Comparison of ENCODE assay signal across 8 cellular contexts in the genomic region with DNA sequence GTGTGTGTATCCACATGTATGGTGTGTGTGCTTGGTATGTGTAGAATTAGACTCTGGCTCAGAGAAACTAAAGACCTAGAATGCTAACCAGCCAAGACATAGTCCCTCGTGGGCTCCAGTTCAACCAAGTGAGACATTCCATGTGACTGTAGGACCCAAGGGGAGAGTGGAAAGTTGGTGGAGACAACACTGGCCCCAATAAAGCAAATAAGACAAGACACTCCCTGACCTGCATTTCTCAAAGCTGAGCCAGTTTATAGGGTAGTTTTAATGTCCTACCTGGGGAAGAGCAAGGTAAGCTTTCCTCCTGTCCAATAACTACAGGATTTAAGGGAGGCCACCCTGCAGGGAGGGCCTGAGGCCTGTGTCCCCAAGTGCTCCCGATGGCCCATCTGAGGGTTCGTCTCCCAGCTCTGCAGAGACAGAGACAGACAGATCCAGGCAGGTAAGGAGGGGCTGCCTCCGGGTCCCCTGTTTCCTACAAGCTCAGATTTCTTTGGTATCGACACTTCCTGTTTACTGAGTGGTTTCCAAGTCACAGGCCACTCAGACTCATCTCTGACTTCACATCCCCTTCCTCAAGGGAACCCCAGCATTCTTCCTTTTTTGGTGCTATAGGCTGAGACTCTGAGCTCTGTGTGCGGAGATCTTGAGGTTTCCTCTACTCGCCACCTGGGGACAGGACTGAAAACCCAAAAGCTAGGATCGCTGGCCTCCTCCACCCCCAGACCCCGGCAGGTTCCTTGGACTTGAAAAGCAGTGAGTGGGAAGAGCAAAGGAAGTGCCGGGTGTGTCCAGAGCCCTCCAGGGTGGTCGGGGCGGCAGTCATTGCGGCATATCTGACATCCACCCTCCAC. TPM values are rescaled to one million over a fixed set of nuclear protein-coding genes. Genes with fewer than 3 reads are reported as not detected.
DNase-seq lines count a peak whose midpoint lies in the region; ATAC-seq and TF ChIP-seq lines count a peak whose summit lies in the region.

No MANE protein-coding gene starts in this region.

- H3K9me3 Mint-ChIP-seq in chondrocyte (ENCODE audit: low read depth) = no peaks in the 10 kb centered on the region
- H3K9me3 Mint-ChIP-seq in naive thymus-derived CD4-positive, alpha-beta T cell = peaks cover 0 to 2% (median 0%) of the 10 kb centered on the region in 11 donors
- no peaks in the 10 kb centered on the region for H3K9me3 Mint-ChIP-seq in MCF 10A (ENCODE audit: unreplicated experiment)

- BruUV-seq in OCI-LY7 (replicated peaks; lab: Mats Ljungman, UMichigan) (no TSS peak), MCF 10A (replicated peaks; lab: Mats Ljungman, UMichigan) (no TSS peak), A673 (replicated peaks; lab: Mats Ljungman, UMichigan) (no TSS peak)

- H3K9me3 ChIP-seq in OCI-LY7 (ENCODE audit: low read length) (no peaks in the 10 kb centered on the region), A673 (ENCODE audit: low read depth, low read length, poor library complexity, severe bottlenecking) (no peaks in the 10 kb centered on the region)
- H3K9me3 ChIP-seq in naive thymus-derived CD4-positive, alpha-beta T cell (ENCODE audit: control insufficient read depth in 2 of 3, low read length in 3 of 3) = no peaks in the 10 kb centered on the region

- CTCF ChIA-PET in OCI-LY7 (lab: Charles Lee; ENCODE audit: unreplicated experiment) = no interaction called here
- CTCF ChIA-PET in naive thymus-derived CD4-positive, alpha-beta T cell (lab: Charles Lee) = interaction anchor here (0.7 to 1.5 kb wide), 11 partner anchors 11 to 302 kb away, joined by 3 to 9 read pairs (median 3); no protein-coding TSS in a partner anchor
- CTCF ChIA-PET in MCF 10A (lab: Yijun Ruan, JAX) = no interaction called here
- CTCF ChIA-PET in A673 (lab: Charles Lee) = no interaction called here

- no peak for TF ChIP-seq CTCF in OCI-LY7 (conservative IDR thresholded peaks at IDR 0.05; ENCODE audit: low read length)
- no peak for TF ChIP-seq CTCF in chondrocyte (IDR thresholded peaks at IDR 0.05)
- no peak for TF ChIP-seq CTCF in MCF 10A (IDR thresholded peaks at IDR 0.05; ENCODE audit: unreplicated experiment)
- TF ChIP-seq CTCF in A673 (conservative IDR thresholded peaks at IDR 0.05; ENCODE audit: low read depth, low read length) = no peak

- peaks cover 70% of the 10 kb centered on the region for H3K4me1 ChIP-seq in OCI-LY7 (ENCODE audit: insufficient read depth, low read length, poor library complexity, severe bottlenecking)
- H3K4me1 ChIP-seq in naive thymus-derived CD4-positive, alpha-beta T cell (ENCODE audit: control insufficient read depth in 2 of 2, insufficient read depth in 2 of 2, low read length in 2 of 2) = peaks cover 68 to 69% of the 10 kb centered on the region in 2 donors
- no peaks in the 10 kb centered on the region for H3K4me1 ChIP-seq in A673 (ENCODE audit: insufficient read depth, low read length, poor library complexity, severe bottlenecking)

- ATAC-seq in GM18858 (IDR thresholded peaks at IDR 0.05; ENCODE audit: unreplicated experiment) = peak; percentile 45
- peak; percentile 42 for ATAC-seq in HG02840 (IDR thresholded peaks at IDR 0.05; ENCODE audit: low FRiP score, unreplicated experiment)
- peak; percentile 80 for ATAC-seq in naive thymus-derived CD4-positive, alpha-beta T cell

- H3K27ac Mint-ChIP-seq in chondrocyte (ENCODE audit: unreplicated experiment) = peak overlapping the region; percentile 36
- H3K27ac Mint-ChIP-seq in naive thymus-derived CD4-positive, alpha-beta T cell = peak overlapping the region; percentile 97 to 100 (median 99)
- no peak overlapping the region for H3K27ac Mint-ChIP-seq in MCF 10A (ENCODE audit: low read depth, unreplicated experiment)

- H3K36me3 ChIP-seq in OCI-LY7 (ENCODE audit: insufficient read depth, low read length) (peaks cover 47% of the 10 kb centered on the region), A673 (ENCODE audit: insufficient read depth, low read length, poor library complexity, severe bottlenecking) (no peaks in the 10 kb centered on the region)
- H3K36me3 ChIP-seq in naive thymus-derived CD4-positive, alpha-beta T cell (ENCODE audit: control insufficient read depth in 2 of 3, insufficient read depth in 3 of 3, low read length in 3 of 3) = no peaks in the 10 kb centered on the region

- peak overlapping the region; percentile 23; the same call in 1 of the 2 replicates for H2AFZ ChIP-seq in OCI-LY7 (ENCODE audit: low read length)

- POLR2A ChIA-PET in OCI-LY7 (lab: Charles Lee) = interaction anchor here (0.5 to 1.7 kb wide), 11 partner anchors 14 to 982 kb away, joined by 3 to 6 read pairs (median 4); a partner anchor contains a TSS
- POLR2A ChIA-PET in naive thymus-derived CD4-positive, alpha-beta T cell (lab: Charles Lee) = interaction anchor here (0.6 to 2.9 kb wide), 15 partner anchors 10 to 779 kb away, joined by 3 to 10 read pairs (median 4); a partner anchor contains a TSS
- POLR2A ChIA-PET in MCF 10A (lab: Yijun Ruan, JAX) = no interaction called here
- POLR2A ChIA-PET in A673 (lab: Charles Lee; ENCODE audit: low non-redundant PET) = no interaction called here

- no peaks in the 10 kb centered on the region; the same call in 1 of the 2 replicates for H4K20me1 ChIP-seq in OCI-LY7 (ENCODE audit: insufficient read depth, low read length)

- H3K4me2 ChIP-seq in OCI-LY7 (ENCODE audit: low read length) = peak overlapping the region; percentile 97

- DNase-seq in OCI-LY7 (ENCODE audit: low spot score) = peak; percentile 80
- DNase-seq in chondrocyte (ENCODE audit: low spot score) = peak; percentile 61
- DNase-seq in naive thymus-derived CD4-positive, alpha-beta T cell = peak; percentile 40 to 91 (median 88)
- DNase-seq in MCF 10A (ENCODE audit: unreplicated experiment) = no peak
- DNase-seq in A673 (ENCODE audit: low spot score) = no peak
- DNase-seq in RKO (ENCODE audit: low spot score) = no peak

- H3K9me2 ChIP-seq in OCI-LY7 (ENCODE audit: insufficient read depth, low read length) = no peaks in the 10 kb centered on the region

- H3K4me3 ChIP-seq in OCI-LY7 (ENCODE audit: low read depth, low read length, poor library complexity, severe bottlenecking) = peak overlapping the region; percentile 75
- H3K4me3 ChIP-seq in naive thymus-derived CD4-positive, alpha-beta T cell (ENCODE audit: low read length) = peak overlapping the region; percentile 86
- H3K4me3 ChIP-seq in A673 (ENCODE audit: low read depth, low read length, poor library complexity, severe bottlenecking) = no peak overlapping the region

- peaks cover 37% of the 10 kb centered on the region; the same call in 1 of the 2 replicates for H3K79me2 ChIP-seq in OCI-LY7 (ENCODE audit: insufficient read depth, low read depth, low read length)

- no peaks in the 10 kb centered on the region for H3K27me3 ChIP-seq in naive thymus-derived CD4-positive, alpha-beta T cell (ENCODE audit: control insufficient read depth in 2 of 2, insufficient read depth in 2 of 2, low read length in 2 of 2)
- H3K27me3 ChIP-seq in A673 (replicated peaks; ENCODE audit: insufficient read depth, low read depth, low read length, poor library complexity) = no peaks in the 10 kb centered on the region

- H3K4me3 Mint-ChIP-seq in chondrocyte (ENCODE audit: unreplicated experiment) = no peak overlapping the region
- peak overlapping the region; percentile 78 to 99 (median 92) for H3K4me3 Mint-ChIP-seq in naive thymus-derived CD4-positive, alpha-beta T cell
- H3K4me3 Mint-ChIP-seq in MCF 10A (ENCODE audit: unreplicated experiment) = no peak overlapping the region

- H3K27me3 Mint-ChIP-seq in chondrocyte (ENCODE audit: low read depth) (no peaks in the 10 kb centered on the region), MCF 10A (ENCODE audit: insufficient read depth, unreplicated experiment) (no peaks in the 10 kb centered on the region)
- H3K27me3 Mint-ChIP-seq in naive thymus-derived CD4-positive, alpha-beta T cell = no peaks in the 10 kb centered on the region

- intact Hi-C loops in OCI-LY7 (cut with micrococcal nuclease; ENCODE audit: unreplicated experiment) (loop anchor here (5.0 kb wide), 3 partner anchors 143 to 303 kb away; a partner anchor contains a TSS), MCF 10A (cut with micrococcal nuclease) (no loop called here), A673 (cut with micrococcal nuclease; ENCODE audit: unreplicated experiment) (no loop called here)
- intact Hi-C loops in naive thymus-derived CD4-positive, alpha-beta T cell (cut with micrococcal nuclease) = loop anchor here (1.0 to 10.0 kb wide), 13 partner anchors 25 to 1722 kb away; a partner anchor contains a TSS

- H3K4me1 Mint-ChIP-seq in chondrocyte (ENCODE audit: low read depth) (peaks cover 23% of the 10 kb centered on the region), MCF 10A (ENCODE audit: insufficient read depth, unreplicated experiment) (peaks cover 5% of the 10 kb centered on the region)
- peaks cover 57 to 92% (median 88%) of the 10 kb centered on the region in 7 donors for H3K4me1 Mint-ChIP-seq in naive thymus-derived CD4-positive, alpha-beta T cell

- H3K27ac ChIP-seq in OCI-LY7 (ENCODE audit: low read depth, low read length, poor library complexity, severe bottlenecking) = peak overlapping the region; percentile 95
- peak overlapping the region; percentile 98 for H3K27ac ChIP-seq in naive thymus-derived CD4-positive, alpha-beta T cell (ENCODE audit: low read depth, low read length)
- H3K27ac ChIP-seq in A673 (ENCODE audit: low read depth, low read length, poor library complexity, severe bottlenecking) = no peak overlapping the region

- H3K36me3 Mint-ChIP-seq in chondrocyte (ENCODE audit: low read depth) (peaks cover 1% of the 10 kb centered on the region), MCF 10A (ENCODE audit: insufficient read depth, unreplicated experiment) (no peaks in the 10 kb centered on the region)
- peaks cover 3 to 49% (median 20%) of the 10 kb centered on the region in 5 donors for H3K36me3 Mint-ChIP-seq in naive thymus-derived CD4-positive, alpha-beta T cell

RNA-seq across cellular contexts. Expression of a gene that starts 9.3 kb away (rescaled TPM):
- total RNA-seq in OCI-LY7 (2014; rRNA removed; shearing (Covaris generic)) = 30.0 and 30.5 TPM in 2 replicates
- total RNA-seq in OCI-LY7 (2022) = 36.5 and 37.9 TPM in 2 replicates
- total RNA-seq in chondrocyte = 2.1 to 21.3 TPM (median 20.3 TPM) in 3 replicates
- total RNA-seq in naive thymus-derived CD4-positive, alpha-beta T cell = 10 to 100 TPM; 24.7 to 67.4 (median 27.0) TPM
- 10 to 100 TPM; 23.0 to 44.6 TPM for polyA plus RNA-seq in naive thymus-derived CD4-positive, alpha-beta T cell
- total RNA-seq in MCF 10A (2022) = not detected in 2 replicates
- total RNA-seq in A673 (2021) = 2.7 and 3.7 TPM in 2 replicates

Comparison
In these comparisons a context has a peak if more than half of its experiments do, and no peak if none do; other contexts are left out.
1. DNase-seq: peak in OCI-LY7 (single experiment), chondrocyte (single experiment) and naive thymus-derived CD4-positive, alpha-beta T cell (9 of 9); none in MCF 10A (single experiment), A673 (single experiment) and RKO (single experiment).
2. H3K4me3 Mint-ChIP-seq: peak in naive thymus-derived CD4-positive, alpha-beta T cell (10 of 10); none in chondrocyte (single experiment) and MCF 10A (single experiment).
3. POLR2A ChIA-PET loops: an anchor here in OCI-LY7 (0.5 to 1.7 kb wide) and naive thymus-derived CD4-positive, alpha-beta T cell (0.6 to 2.9 kb wide); none called in MCF 10A and A673.
4. intact Hi-C loops: an anchor here in OCI-LY7 (5.0 kb wide) and naive thymus-derived CD4-positive, alpha-beta T cell (1.0 to 10.0 kb wide); none called in MCF 10A and A673.
5. Peak in every context shown above with its lines, with median percentiles within 50 percentile points of each other: ATAC-seq.